1 cellular context compared by ENCODE assay signal in the genomic region with DNA sequence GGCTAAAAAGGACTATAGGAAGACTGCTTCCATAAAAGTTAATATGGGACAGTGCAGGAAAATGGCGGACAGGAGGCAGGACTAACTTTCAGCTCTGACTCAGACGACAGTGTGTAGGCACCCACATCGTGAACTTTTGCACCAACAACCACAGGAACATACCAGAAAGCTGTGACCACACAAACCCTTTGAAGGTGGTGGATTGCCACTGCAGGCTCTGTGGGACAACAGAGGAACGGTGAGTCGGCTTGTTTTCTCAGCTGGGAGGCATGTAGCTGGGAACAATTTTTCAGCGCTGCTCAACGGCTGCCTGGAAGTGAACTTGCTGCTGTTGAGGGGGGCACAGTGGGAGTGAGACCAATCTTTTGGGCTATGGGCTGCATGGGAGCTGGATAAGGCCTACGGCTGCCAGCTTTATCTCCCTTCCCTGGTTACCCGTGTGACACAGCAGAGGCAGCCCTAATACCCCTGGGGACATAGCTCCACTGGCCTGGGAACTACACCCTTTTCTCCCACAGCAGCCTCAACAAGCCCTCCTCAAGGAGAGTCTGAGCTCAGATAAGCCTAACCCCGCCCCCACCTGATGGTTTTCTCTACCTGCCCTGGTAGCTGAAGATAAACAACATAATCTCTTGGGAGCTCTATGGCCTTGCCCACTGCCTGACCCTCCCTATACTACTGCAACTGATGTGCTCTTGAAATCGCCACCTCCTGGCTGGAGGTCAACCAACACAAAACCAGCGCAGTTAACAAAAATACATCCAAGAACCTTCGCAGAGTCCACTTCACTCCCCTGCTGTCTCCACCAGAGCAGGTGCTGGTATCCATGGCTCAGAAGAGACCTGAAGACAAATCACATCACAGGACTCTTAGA.
TF ChIP-seq lines count a peak whose summit lies in the region.

No MANE protein-coding gene starts in this region.

TF ChIP-seq in H1, 55 proteins besides CTCF, POLR2A, EP300 and RAD21:
- TF ChIP-seq SP4 (IDR thresholded peaks at IDR 0.05; ENCODE audit: low read length) (no peak), SIX5 (IDR thresholded peaks at IDR 0.05; ENCODE audit: low read depth, low read length) (no peak), CHD2 (IDR thresholded peaks at IDR 0.05; ENCODE audit: low read length) (no peak), JUN (IDR thresholded peaks at IDR 0.05; ENCODE audit: low read depth, low read length) (no peak), CTBP2 (IDR thresholded peaks at IDR 0.05; ENCODE audit: borderline replicate concordance, insufficient read depth, insufficient read length, low read length) (no peak), ASH2L (IDR thresholded peaks at IDR 0.05; ENCODE audit: low read length) (no peak), POLR2AphosphoS5 (IDR thresholded peaks at IDR 0.05; ENCODE audit: low read depth, low read length) (no peak), BCL11A (IDR thresholded peaks at IDR 0.05; ENCODE audit: low read depth in 2 of 2, low read length in 2 of 2) (no peak), RXRA (IDR thresholded peaks at IDR 0.05; ENCODE audit: insufficient read depth, low read depth, low read length) (no peak)
- TF ChIP-seq, protein P1, sequence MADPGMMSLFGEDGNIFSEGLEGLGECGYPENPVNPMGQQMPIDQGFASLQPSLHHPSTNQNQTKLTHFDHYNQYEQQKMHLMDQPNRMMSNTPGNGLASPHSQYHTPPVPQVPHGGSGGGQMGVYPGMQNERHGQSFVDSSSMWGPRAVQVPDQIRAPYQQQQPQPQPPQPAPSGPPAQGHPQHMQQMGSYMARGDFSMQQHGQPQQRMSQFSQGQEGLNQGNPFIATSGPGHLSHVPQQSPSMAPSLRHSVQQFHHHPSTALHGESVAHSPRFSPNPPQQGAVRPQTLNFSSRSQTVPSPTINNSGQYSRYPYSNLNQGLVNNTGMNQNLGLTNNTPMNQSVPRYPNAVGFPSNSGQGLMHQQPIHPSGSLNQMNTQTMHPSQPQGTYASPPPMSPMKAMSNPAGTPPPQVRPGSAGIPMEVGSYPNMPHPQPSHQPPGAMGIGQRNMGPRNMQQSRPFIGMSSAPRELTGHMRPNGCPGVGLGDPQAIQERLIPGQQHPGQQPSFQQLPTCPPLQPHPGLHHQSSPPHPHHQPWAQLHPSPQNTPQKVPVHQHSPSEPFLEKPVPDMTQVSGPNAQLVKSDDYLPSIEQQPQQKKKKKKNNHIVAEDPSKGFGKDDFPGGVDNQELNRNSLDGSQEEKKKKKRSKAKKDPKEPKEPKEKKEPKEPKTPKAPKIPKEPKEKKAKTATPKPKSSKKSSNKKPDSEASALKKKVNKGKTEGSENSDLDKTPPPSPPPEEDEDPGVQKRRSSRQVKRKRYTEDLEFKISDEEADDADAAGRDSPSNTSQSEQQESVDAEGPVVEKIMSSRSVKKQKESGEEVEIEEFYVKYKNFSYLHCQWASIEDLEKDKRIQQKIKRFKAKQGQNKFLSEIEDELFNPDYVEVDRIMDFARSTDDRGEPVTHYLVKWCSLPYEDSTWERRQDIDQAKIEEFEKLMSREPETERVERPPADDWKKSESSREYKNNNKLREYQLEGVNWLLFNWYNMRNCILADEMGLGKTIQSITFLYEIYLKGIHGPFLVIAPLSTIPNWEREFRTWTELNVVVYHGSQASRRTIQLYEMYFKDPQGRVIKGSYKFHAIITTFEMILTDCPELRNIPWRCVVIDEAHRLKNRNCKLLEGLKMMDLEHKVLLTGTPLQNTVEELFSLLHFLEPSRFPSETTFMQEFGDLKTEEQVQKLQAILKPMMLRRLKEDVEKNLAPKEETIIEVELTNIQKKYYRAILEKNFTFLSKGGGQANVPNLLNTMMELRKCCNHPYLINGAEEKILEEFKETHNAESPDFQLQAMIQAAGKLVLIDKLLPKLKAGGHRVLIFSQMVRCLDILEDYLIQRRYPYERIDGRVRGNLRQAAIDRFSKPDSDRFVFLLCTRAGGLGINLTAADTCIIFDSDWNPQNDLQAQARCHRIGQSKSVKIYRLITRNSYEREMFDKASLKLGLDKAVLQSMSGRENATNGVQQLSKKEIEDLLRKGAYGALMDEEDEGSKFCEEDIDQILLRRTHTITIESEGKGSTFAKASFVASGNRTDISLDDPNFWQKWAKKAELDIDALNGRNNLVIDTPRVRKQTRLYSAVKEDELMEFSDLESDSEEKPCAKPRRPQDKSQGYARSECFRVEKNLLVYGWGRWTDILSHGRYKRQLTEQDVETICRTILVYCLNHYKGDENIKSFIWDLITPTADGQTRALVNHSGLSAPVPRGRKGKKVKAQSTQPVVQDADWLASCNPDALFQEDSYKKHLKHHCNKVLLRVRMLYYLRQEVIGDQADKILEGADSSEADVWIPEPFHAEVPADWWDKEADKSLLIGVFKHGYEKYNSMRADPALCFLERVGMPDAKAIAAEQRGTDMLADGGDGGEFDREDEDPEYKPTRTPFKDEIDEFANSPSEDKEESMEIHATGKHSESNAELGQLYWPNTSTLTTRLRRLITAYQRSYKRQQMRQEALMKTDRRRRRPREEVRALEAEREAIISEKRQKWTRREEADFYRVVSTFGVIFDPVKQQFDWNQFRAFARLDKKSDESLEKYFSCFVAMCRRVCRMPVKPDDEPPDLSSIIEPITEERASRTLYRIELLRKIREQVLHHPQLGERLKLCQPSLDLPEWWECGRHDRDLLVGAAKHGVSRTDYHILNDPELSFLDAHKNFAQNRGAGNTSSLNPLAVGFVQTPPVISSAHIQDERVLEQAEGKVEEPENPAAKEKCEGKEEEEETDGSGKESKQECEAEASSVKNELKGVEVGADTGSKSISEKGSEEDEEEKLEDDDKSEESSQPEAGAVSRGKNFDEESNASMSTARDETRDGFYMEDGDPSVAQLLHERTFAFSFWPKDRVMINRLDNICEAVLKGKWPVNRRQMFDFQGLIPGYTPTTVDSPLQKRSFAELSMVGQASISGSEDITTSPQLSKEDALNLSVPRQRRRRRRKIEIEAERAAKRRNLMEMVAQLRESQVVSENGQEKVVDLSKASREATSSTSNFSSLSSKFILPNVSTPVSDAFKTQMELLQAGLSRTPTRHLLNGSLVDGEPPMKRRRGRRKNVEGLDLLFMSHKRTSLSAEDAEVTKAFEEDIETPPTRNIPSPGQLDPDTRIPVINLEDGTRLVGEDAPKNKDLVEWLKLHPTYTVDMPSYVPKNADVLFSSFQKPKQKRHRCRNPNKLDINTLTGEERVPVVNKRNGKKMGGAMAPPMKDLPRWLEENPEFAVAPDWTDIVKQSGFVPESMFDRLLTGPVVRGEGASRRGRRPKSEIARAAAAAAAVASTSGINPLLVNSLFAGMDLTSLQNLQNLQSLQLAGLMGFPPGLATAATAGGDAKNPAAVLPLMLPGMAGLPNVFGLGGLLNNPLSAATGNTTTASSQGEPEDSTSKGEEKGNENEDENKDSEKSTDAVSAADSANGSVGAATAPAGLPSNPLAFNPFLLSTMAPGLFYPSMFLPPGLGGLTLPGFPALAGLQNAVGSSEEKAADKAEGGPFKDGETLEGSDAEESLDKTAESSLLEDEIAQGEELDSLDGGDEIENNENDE (IDR thresholded peaks at IDR 0.05; ENCODE audit: insufficient replicate concordance, low read length): no peak
- TF ChIP-seq, protein P2, sequence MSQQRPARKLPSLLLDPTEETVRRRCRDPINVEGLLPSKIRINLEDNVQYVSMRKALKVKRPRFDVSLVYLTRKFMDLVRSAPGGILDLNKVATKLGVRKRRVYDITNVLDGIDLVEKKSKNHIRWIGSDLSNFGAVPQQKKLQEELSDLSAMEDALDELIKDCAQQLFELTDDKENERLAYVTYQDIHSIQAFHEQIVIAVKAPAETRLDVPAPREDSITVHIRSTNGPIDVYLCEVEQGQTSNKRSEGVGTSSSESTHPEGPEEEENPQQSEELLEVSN (IDR thresholded peaks at IDR 0.05): no peak
